ENCODE assay signal across 9 cellular contexts in genomic region chr3:128922804-128923459, GRCh38. TPM values are rescaled to one million over a fixed set of nuclear protein-coding genes. Genes with fewer than 3 reads are reported as not detected.
DNase-seq lines count a peak whose midpoint lies in the region; ATAC-seq lines count a peak whose summit lies in the region.
"Had no signal": no experiment of that assay in that cellular context is flagged by ENCODE, and none has a peak within 500 bp of the region (broad histone marks: within the 10 kb centered on the region; RNA-seq: fewer than 3 reads in every experiment).

No MANE protein-coding gene starts in this region.

- peaks cover 5% of the 10 kb centered on the region for H3K9me3 ChIP-seq in CD8-positive, alpha-beta memory T cell (ENCODE audit: low read length)
- peaks cover 70% of the 10 kb centered on the region for H3K9me3 ChIP-seq in mesenchymal stem cell (ENCODE audit: control insufficient read depth, low read length)

- peaks cover 23% of the 10 kb centered on the region for H3K4me1 ChIP-seq in CD8-positive, alpha-beta memory T cell (ENCODE audit: insufficient read depth, low read length)
- no peaks in the 10 kb centered on the region for H3K4me1 ChIP-seq in mesenchymal stem cell (ENCODE audit: control insufficient read depth, insufficient read depth, low read depth, low read length)

- H3K4me2 ChIP-seq in mesenchymal stem cell (ENCODE audit: low read length, poor library complexity, severe bottlenecking) = no peak overlapping the region

- H2AK5ac ChIP-seq in mesenchymal stem cell (ENCODE audit: low read length, severe bottlenecking) = no peak overlapping the region

- H3K4me3 Mint-ChIP-seq in CD8-positive, alpha-beta memory T cell = peak overlapping the region; percentile 74 to 92 (median 84)

- H3K27me3 ChIP-seq in CD8-positive, alpha-beta memory T cell (ENCODE audit: insufficient read depth, low read length, poor library complexity, severe bottlenecking) = no peaks in the 10 kb centered on the region
- H3K27me3 ChIP-seq in mesenchymal stem cell (ENCODE audit: control insufficient read depth in 1 of 2, insufficient read depth in 1 of 2, low read length in 2 of 2) = no peaks in the 10 kb centered on the region

- peak overlapping the region; percentile 60 for H3K4me3 ChIP-seq in CD8-positive, alpha-beta memory T cell (ENCODE audit: low read length)
- no peak overlapping the region for H3K4me3 ChIP-seq in mesenchymal stem cell (ENCODE audit: insufficient read depth in 1 of 2, low read depth in 1 of 2, low read length in 2 of 2)

- ATAC-seq in GM19455 (IDR thresholded peaks at IDR 0.05; ENCODE audit: unreplicated experiment) = no peak

- peaks cover 0 to 3% (median 0%) of the 10 kb centered on the region in 5 donors for H3K9me3 Mint-ChIP-seq in CD8-positive, alpha-beta memory T cell

- H3K79me1 ChIP-seq in mesenchymal stem cell (replicated peaks; ENCODE audit: low read length, poor library complexity, severe bottlenecking) = no peaks in the 10 kb centered on the region

- no peak overlapping the region for H3K23ac ChIP-seq in mesenchymal stem cell (ENCODE audit: low read length in 2 of 2)

- no peaks in the 10 kb centered on the region for H3K27me3 Mint-ChIP-seq in CD8-positive, alpha-beta memory T cell

- DNase-seq in CD8-positive, alpha-beta memory T cell = peak; percentile 6 to 79 (median 50)
- peak; percentile 23 to 54 for DNase-seq in activated CD4-positive, alpha-beta T cell treated with anti-CD3 and anti-CD28 coated beads, Interleukin-2, amount 50 U/mL, for 24 hours (ENCODE audit: low read depth in 1 of 2, low spot score in 1 of 2)
- peak; percentile 21 for DNase-seq in activated naive CD8-positive, alpha-beta T cell treated with anti-CD3 and anti-CD28 coated beads, Interleukin-2, amount 50 U/mL, for 16 hours (ENCODE audit: low read depth, low spot score)
- peak; percentile 48 for DNase-seq in stimulated activated CD4-positive, alpha-beta T cell treated with anti-CD3 and anti-CD28 coated beads, Interleukin-4, amount 100 ng/mL, for 1 hour
- no peak for DNase-seq in mesenchymal stem cell
- no peak for DNase-seq in NCI-H2081 (lab: John Stamatoyannopoulos, UW)
- no peak for DNase-seq in NCI-H1694 (lab: John Stamatoyannopoulos, UW)
- DNase-seq: IMR-90 had no signal

- peaks cover 4 to 14% (median 6%) of the 10 kb centered on the region in 3 donors for H3K36me3 Mint-ChIP-seq in CD8-positive, alpha-beta memory T cell

- no peak overlapping the region for H3K4ac ChIP-seq in mesenchymal stem cell (ENCODE audit: low read depth in 1 of 2, low read length in 2 of 2)

- peak overlapping the region; percentile 74 to 97 (median 90) for H3K27ac Mint-ChIP-seq in CD8-positive, alpha-beta memory T cell

- CTCF ChIA-PET in CD8-positive, alpha-beta memory T cell (lab: Charles Lee) = interaction anchor here (1.2 to 3.0 kb wide), 7 partner anchors 8 to 314 kb away, joined by 3 to 25 read pairs (median 4); partner anchors contain the start of gene ACAD9

- H3K36me3 ChIP-seq in CD8-positive, alpha-beta memory T cell (ENCODE audit: insufficient read depth, low read length) = no peaks in the 10 kb centered on the region
- peaks cover 0 to 16% of the 10 kb centered on the region in 2 experiments for H3K36me3 ChIP-seq in mesenchymal stem cell (ENCODE audit: control insufficient read depth in 1 of 2, insufficient read depth in 2 of 2, low read depth in 1 of 2, low read length in 2 of 2)

- no peak overlapping the region for H4K8ac ChIP-seq in mesenchymal stem cell (ENCODE audit: low read length)

- H3K4me1 Mint-ChIP-seq in CD8-positive, alpha-beta memory T cell = peaks cover 24 to 35% (median 28%) of the 10 kb centered on the region in 3 donors

- H2BK5ac ChIP-seq in mesenchymal stem cell (ENCODE audit: low read depth, low read length, poor library complexity, severe bottlenecking) = no peak overlapping the region

- H2AFZ ChIP-seq in mesenchymal stem cell (ENCODE audit: low read depth, low read length) = no peak overlapping the region

- 85% methylated on average over 10 of the region's 10 CpGs for WGBS in mesenchymal stem cell

- no peak overlapping the region for H2BK120ac ChIP-seq in mesenchymal stem cell (ENCODE audit: low read depth, low read length)

- POLR2A ChIA-PET in CD8-positive, alpha-beta memory T cell (lab: Charles Lee) = interaction anchor here (0.7 to 2.0 kb wide), 4 partner anchors 44 to 272 kb away, joined by 3 to 6 read pairs (median 4); partner anchors contain the start of gene RPN1

- no peak overlapping the region for H3K27ac ChIP-seq in CD8-positive, alpha-beta memory T cell (ENCODE audit: low read depth, low read length)
- no peak overlapping the region for H3K27ac ChIP-seq in mesenchymal stem cell (ENCODE audit: low read length, poor library complexity, severe bottlenecking)

- H2BK15ac ChIP-seq in mesenchymal stem cell (ENCODE audit: low read depth, poor library complexity, severe bottlenecking) = no peak overlapping the region

- no peak overlapping the region for H3K14ac ChIP-seq in mesenchymal stem cell (ENCODE audit: low read length in 2 of 2)

- no peak overlapping the region for H4K91ac ChIP-seq in mesenchymal stem cell (ENCODE audit: low read length)

- no peak overlapping the region for H2BK12ac ChIP-seq in mesenchymal stem cell (ENCODE audit: low read length in 2 of 2)

- no peak overlapping the region for H3K9ac ChIP-seq in mesenchymal stem cell (ENCODE audit: low read length)

- H3K18ac ChIP-seq in mesenchymal stem cell (ENCODE audit: low read depth in 1 of 2, low read length in 2 of 2) = no peak overlapping the region

RNA-seq across cellular contexts. Expression of gene ACAD9, which starts 43.5 kb away (rescaled TPM):
- 10 to 100 TPM; 50.5 to 51.2 TPM for total RNA-seq in CD8-positive, alpha-beta memory T cell
- 19.8 TPM for polyA plus RNA-seq in CD8-positive, alpha-beta memory T cell
- 25.3 TPM for polyA plus RNA-seq in mesenchymal stem cell (2013, experiment 1 of 2)
- 26.9 TPM for polyA plus RNA-seq in mesenchymal stem cell (2013, experiment 2 of 2)

Comparison
In these comparisons a context has a peak if more than half of its experiments do, and no peak if none do; other contexts are left out.
1. DNase-seq: peak in CD8-positive, alpha-beta memory T cell (5 of 5), activated CD4-positive, alpha-beta T cell treated with anti-CD3 and anti-CD28 coated beads, Interleukin-2, amount 50 U/mL, for 24 hours (2 of 2), activated naive CD8-positive, alpha-beta T cell treated with anti-CD3 and anti-CD28 coated beads, Interleukin-2, amount 50 U/mL, for 16 hours (single experiment) and stimulated activated CD4-positive, alpha-beta T cell treated with anti-CD3 and anti-CD28 coated beads, Interleukin-4, amount 100 ng/mL, for 1 hour (single experiment); none in mesenchymal stem cell (single experiment), NCI-H2081 (0 of 2) and NCI-H1694 (single experiment).